ENCODE assay signal across 1 cellular context in genomic region chr13:47897411-47898050, GRCh38.
TF ChIP-seq lines count a peak whose summit lies in the region.

No MANE protein-coding gene starts in this region.

TF ChIP-seq in SK-N-SH treated with all-trans-retinoic acid at 6 μM for 48 hours, 23 proteins besides CTCF, POLR2A, EP300 and RAD21 (continued from another document):
- no peak for TF ChIP-seq PATZ1 (CRISPR knock-in tag; IDR thresholded peaks at IDR 0.05; ENCODE audit: borderline replicate concordance)
- TF ChIP-seq CREB5 (CRISPR knock-in tag; IDR thresholded peaks at IDR 0.05; ENCODE audit: low read depth) = no peak
- TF ChIP-seq TSHZ2 (CRISPR knock-in tag; IDR thresholded peaks at IDR 0.05) = no peak
